Comparison of ENCODE assay signal across 15 cellular contexts in genomic region chr1:48127735-48128685, GRCh38.
"Had no signal": no experiment of that assay in that cellular context is flagged by ENCODE, and none has a peak within 500 bp of the region (broad histone marks: within the 10 kb centered on the region; RNA-seq: fewer than 3 reads in every experiment).

No MANE protein-coding gene starts in this region.

- ATAC-seq: natural killer cell had no signal

- H3K27ac ChIP-seq: dorsolateral prefrontal cortex, esophagus squamous epithelium, hepatocyte, right atrium auricular region had no signal

- H3K36me3 Mint-ChIP-seq: natural killer cell had no signal

- H3K27ac Mint-ChIP-seq: natural killer cell had no signal

- H3K4me3 ChIP-seq: dorsolateral prefrontal cortex, esophagus squamous epithelium, hepatocyte, right atrium auricular region had no signal

- H3K9me3 ChIP-seq: esophagus squamous epithelium, right atrium auricular region had no signal

- DNase-seq: cortex of kidney; dorsolateral prefrontal cortex; effector CD8-positive, alpha-beta T cell; esophagus squamous epithelium; foreskin fibroblast; head of caudate nucleus; natural killer cell; posterior cingulate gyrus; small intestine; stimulated activated CD4-positive, alpha-beta T cell treated with anti-CD3 and anti-CD28 coated beads, Interleukin-12 subunit alpha, Interleukin-12 subunit beta, amount 100 ng/mL, for 4 hours; stimulated activated naive CD4-positive, alpha-beta T cell treated with Interleukin-2 at 50 U/mL for 16 hours; trophoblast cell had no signal

- H3K4me1 Mint-ChIP-seq: natural killer cell, neural crest cell had no signal

- H3K27me3 ChIP-seq: esophagus squamous epithelium, hepatocyte, right atrium auricular region had no signal

- H3K79me2 ChIP-seq: hepatocyte had no signal

- H3K36me3 ChIP-seq: esophagus squamous epithelium, right atrium auricular region had no signal

- H3K4me2 ChIP-seq: hepatocyte had no signal

- H2AFZ ChIP-seq: hepatocyte had no signal

- FAIRE-seq: small intestine had no signal

- H3K4me1 ChIP-seq: esophagus squamous epithelium, right atrium auricular region had no signal

- H3K9me3 Mint-ChIP-seq: natural killer cell, neural crest cell had no signal

- H3K4me3 Mint-ChIP-seq: natural killer cell, neural crest cell had no signal
